Comparison of ENCODE assay signal across 1 cellular context in the genomic region with DNA sequence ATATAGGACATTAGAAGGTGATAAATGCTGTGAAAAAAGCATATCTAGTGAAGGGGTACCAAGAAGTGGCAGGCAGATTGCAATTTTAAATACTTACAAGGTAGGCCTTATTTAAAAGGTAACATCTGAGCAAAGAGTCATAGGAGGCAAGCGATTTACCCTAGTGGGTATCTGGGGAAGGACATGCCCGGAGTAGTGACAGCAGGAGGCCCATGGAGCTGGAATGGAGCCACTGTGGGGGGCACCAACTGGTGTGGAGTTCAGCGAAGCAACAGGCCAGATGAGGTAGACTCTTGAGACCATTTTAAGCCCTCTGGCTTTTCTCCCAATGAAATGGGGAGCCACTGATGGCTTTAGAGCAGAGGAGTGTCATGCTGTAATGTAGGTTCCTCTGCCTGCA.
TF ChIP-seq lines count a peak whose summit lies in the region.

No MANE protein-coding gene starts in this region.

TF ChIP-seq in IMR-90, 13 proteins besides CTCF, POLR2A, EP300 and RAD21:
- TF ChIP-seq MAFK (IDR thresholded peaks at IDR 0.05; ENCODE audit: low read depth, low read length) (no peak), CHD1 (IDR thresholded peaks at IDR 0.05; ENCODE audit: low read depth, low read length) (no peak), RCOR1 (IDR thresholded peaks at IDR 0.05; ENCODE audit: insufficient replicate concordance, low read length) (no peak)
- TF ChIP-seq, protein P1, sequence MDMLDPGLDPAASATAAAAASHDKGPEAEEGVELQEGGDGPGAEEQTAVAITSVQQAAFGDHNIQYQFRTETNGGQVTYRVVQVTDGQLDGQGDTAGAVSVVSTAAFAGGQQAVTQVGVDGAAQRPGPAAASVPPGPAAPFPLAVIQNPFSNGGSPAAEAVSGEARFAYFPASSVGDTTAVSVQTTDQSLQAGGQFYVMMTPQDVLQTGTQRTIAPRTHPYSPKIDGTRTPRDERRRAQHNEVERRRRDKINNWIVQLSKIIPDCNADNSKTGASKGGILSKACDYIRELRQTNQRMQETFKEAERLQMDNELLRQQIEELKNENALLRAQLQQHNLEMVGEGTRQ (IDR thresholded peaks at IDR 0.05; ENCODE audit: low read depth, low read length) = no peak
